9 cellular contexts compared by ENCODE assay signal in the genomic region with DNA sequence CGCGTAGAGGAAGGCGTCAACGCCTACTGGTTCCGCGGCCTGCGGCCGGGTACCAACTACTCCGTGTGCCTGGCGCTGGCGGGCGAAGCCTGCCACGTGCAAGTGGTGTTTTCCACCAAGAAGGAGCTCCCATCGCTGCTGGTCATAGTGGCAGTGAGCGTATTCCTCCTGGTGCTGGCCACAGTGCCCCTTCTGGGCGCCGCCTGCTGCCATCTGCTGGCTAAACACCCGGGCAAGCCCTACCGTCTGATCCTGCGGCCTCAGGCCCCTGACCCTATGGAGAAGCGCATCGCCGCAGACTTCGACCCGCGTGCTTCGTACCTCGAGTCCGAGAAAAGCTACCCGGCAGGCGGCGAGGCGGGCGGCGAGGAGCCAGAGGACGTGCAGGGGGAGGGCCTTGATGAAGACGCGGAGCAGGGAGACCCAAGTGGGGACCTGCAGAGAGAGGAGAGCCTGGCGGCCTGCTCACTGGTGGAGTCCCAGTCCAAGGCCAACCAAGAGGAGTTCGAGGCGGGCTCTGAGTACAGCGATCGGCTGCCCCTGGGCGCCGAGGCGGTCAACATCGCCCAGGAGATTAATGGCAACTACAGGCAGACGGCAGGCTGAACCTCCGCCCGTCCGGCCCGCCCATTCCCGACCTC. TPM values are rescaled to one million over a fixed set of nuclear protein-coding genes. Genes with fewer than 3 reads are reported as not detected.
DNase-seq lines count a peak whose midpoint lies in the region; ATAC-seq and TF ChIP-seq lines count a peak whose summit lies in the region.
"Had no signal": no experiment of that assay in that cellular context is flagged by ENCODE, and none has a peak within 500 bp of the region (broad histone marks: within the 10 kb centered on the region; RNA-seq: fewer than 3 reads in every experiment).

No MANE protein-coding gene starts in this region.

- peak in 2 of 7 experiments; percentile 15 to 33 for TF ChIP-seq CTCF in stomach (IDR thresholded peaks at IDR 0.05)

- CTCF ChIA-PET in activated CD4-positive, alpha-beta T cell treated with anti-CD3 and anti-CD28 coated beads for 36 hours (lab: Charles Lee): interaction anchor here (0.7 to 1.0 kb wide), 4 partner anchors 148 to 407 kb away, joined by 3 to 4 read pairs (median 3); no protein-coding TSS in a partner anchor

- H3K36me3 ChIP-seq in stomach: no peaks in the 10 kb centered on the region
- H3K36me3 ChIP-seq: uterus had no signal

- no peak overlapping the region for H3K27ac Mint-ChIP-seq in activated CD4-positive, alpha-beta T cell treated with anti-CD3 and anti-CD28 coated beads for 36 hours

- H3K4me1 Mint-ChIP-seq in activated CD4-positive, alpha-beta T cell treated with anti-CD3 and anti-CD28 coated beads for 36 hours: peaks cover 26% of the 10 kb centered on the region

- H3K9me3 ChIP-seq in iPS-18c (ENCODE audit: control insufficient read depth, insufficient read depth, low read length): peaks cover 9% of the 10 kb centered on the region
- H3K9me3 ChIP-seq in stomach: peaks cover 0 to 15% (median 3%) of the 10 kb centered on the region in 4 donors
- H3K9me3 ChIP-seq: uterus had no signal

- no peak overlapping the region for H3K4me3 Mint-ChIP-seq in activated CD4-positive, alpha-beta T cell treated with anti-CD3 and anti-CD28 coated beads for 36 hours

- no peaks in the 10 kb centered on the region for H3K36me3 Mint-ChIP-seq in activated CD4-positive, alpha-beta T cell treated with anti-CD3 and anti-CD28 coated beads for 36 hours (ENCODE audit: low read depth)

- H3K4me1 ChIP-seq in stomach: peaks cover 32 to 71% (median 52%) of the 10 kb centered on the region in 4 donors

- no peaks in the 10 kb centered on the region for H3K9me3 Mint-ChIP-seq in activated CD4-positive, alpha-beta T cell treated with anti-CD3 and anti-CD28 coated beads for 36 hours (ENCODE audit: low read depth)

- DNase-seq in activated CD4-positive, alpha-beta T cell treated with anti-CD3 and anti-CD28 coated beads for 36 hours: peak; percentile 59
- DNase-seq in activated CD4-positive, alpha-beta T cell treated with anti-CD3 and anti-CD28 coated beads for 1 hour: no peak
- DNase-seq in activated T-cell treated with anti-CD3 and anti-CD28 coated beads, Interleukin-2, amount 50 U/mL, for 48 hours: peak; percentile 63 to 67
- peak; percentile 53 for DNase-seq in stomach
- no peak for DNase-seq in stimulated activated naive CD4-positive, alpha-beta T cell (lab: John Stamatoyannopoulos, UW)
- no peak for DNase-seq in NCI-H187 treated with DMSO at 0.1 percent for 48 hours (lab: John Stamatoyannopoulos, UW)

- H3K27ac ChIP-seq in stomach: no peak overlapping the region

- POLR2A ChIA-PET in activated CD4-positive, alpha-beta T cell treated with anti-CD3 and anti-CD28 coated beads for 36 hours (lab: Charles Lee): interaction anchor here (0.6 kb wide), 1 partner anchor 17 kb away, joined by 6 read pairs; no protein-coding TSS in a partner anchor

- no peak for TF ChIP-seq EP300 in stomach (IDR thresholded peaks at IDR 0.05)

- intact Hi-C loops in activated CD4-positive, alpha-beta T cell treated with anti-CD3 and anti-CD28 coated beads for 36 hours (cut with DNase I, micrococcal nuclease): no loop called here
- intact Hi-C loops in stomach (cut with DNase I; ENCODE audit: low total_unique reads): no loop called here

- peaks cover 76% of the 10 kb centered on the region for H3K27me3 Mint-ChIP-seq in activated CD4-positive, alpha-beta T cell treated with anti-CD3 and anti-CD28 coated beads for 36 hours

- TF ChIP-seq POLR2A in stomach (IDR thresholded peaks at IDR 0.05): no peak

- peak; percentile 17 for ATAC-seq in activated CD4-positive, alpha-beta T cell treated with anti-CD3 and anti-CD28 coated beads for 36 hours
- ATAC-seq in GM21717 (IDR thresholded peaks at IDR 0.05; ENCODE audit: unreplicated experiment): no peak

- WGBS in stomach, 5 donors: 9 to 28% (median 11%) methylated on average over 22 to 53 of the region's 53 CpGs

- H3K27me3 ChIP-seq in stomach: peaks cover 49 to 100% (median 97%) of the 10 kb centered on the region in 3 donors

- H3K4me3 ChIP-seq in iPS-18c (ENCODE audit: insufficient read depth, low read depth, low read length) (peak overlapping the region; percentile 28), stomach (peak overlapping the region in 1 of 4 donors; percentile 1)
- H3K4me3 ChIP-seq: uterus had no signal

RNA-seq across cellular contexts. Expression of gene ISLR2, which starts 4.1 kb away (rescaled TPM):
- under 1 TPM in 1 of 2 experiments, not detected in 1; 0.05 TPM for total RNA-seq in activated CD4-positive, alpha-beta T cell treated with anti-CD3 and anti-CD28 coated beads for 36 hours
- total RNA-seq in stomach: 1 to 10 TPM in 2 of 5 donors, under 1 TPM in 1, not detected in 2; 0.29 to 4.4 (median 1.0) TPM
- polyA plus RNA-seq in stomach: under 1 TPM in 2 of 3 donors, not detected in 1; 0.19 to 0.30 TPM

RNA-seq across cellular contexts. Expression of gene ISLR, which starts 39.0 kb away (rescaled TPM):
- not detected for total RNA-seq in activated CD4-positive, alpha-beta T cell treated with anti-CD3 and anti-CD28 coated beads for 36 hours
- total RNA-seq in stomach: 10 to 100 TPM in 4 of 5 donors, 1 to 10 TPM in 1; 8.4 to 44.6 (median 28.6) TPM
- polyA plus RNA-seq in stomach: 1 to 10 TPM; 3.5 to 9.0 (median 3.6) TPM

RNA-seq across cellular contexts. Expression of gene GOLGA6A, which starts 52.2 kb away (rescaled TPM):
- not detected for total RNA-seq in activated CD4-positive, alpha-beta T cell treated with anti-CD3 and anti-CD28 coated beads for 36 hours
- 1 to 10 TPM in 1 of 5 donors, not detected in 4; 1.1 TPM for total RNA-seq in stomach
- not detected for polyA plus RNA-seq in stomach

Comparison
In these comparisons a context has a peak if more than half of its experiments do, and no peak if none do; other contexts are left out.
1. DNase-seq: peak in activated CD4-positive, alpha-beta T cell treated with anti-CD3 and anti-CD28 coated beads for 36 hours (single experiment), activated T-cell treated with anti-CD3 and anti-CD28 coated beads, Interleukin-2, amount 50 U/mL, for 48 hours (2 of 2) and stomach (single experiment); none in activated CD4-positive, alpha-beta T cell treated with anti-CD3 and anti-CD28 coated beads for 1 hour (single experiment), stimulated activated naive CD4-positive, alpha-beta T cell (0 of 6) and NCI-H187 treated with DMSO at 0.1 percent for 48 hours (single experiment).
2. RNA of gene ISLR, which starts 39.0 kb away (total RNA-seq): 8.4 to 44.6 TPM in stomach; not detected in activated CD4-positive, alpha-beta T cell treated with anti-CD3 and anti-CD28 coated beads for 36 hours; every median in the first group is over 4 times any median in the second.